ENCODE assay signal across 17 cellular contexts in the genomic region with DNA sequence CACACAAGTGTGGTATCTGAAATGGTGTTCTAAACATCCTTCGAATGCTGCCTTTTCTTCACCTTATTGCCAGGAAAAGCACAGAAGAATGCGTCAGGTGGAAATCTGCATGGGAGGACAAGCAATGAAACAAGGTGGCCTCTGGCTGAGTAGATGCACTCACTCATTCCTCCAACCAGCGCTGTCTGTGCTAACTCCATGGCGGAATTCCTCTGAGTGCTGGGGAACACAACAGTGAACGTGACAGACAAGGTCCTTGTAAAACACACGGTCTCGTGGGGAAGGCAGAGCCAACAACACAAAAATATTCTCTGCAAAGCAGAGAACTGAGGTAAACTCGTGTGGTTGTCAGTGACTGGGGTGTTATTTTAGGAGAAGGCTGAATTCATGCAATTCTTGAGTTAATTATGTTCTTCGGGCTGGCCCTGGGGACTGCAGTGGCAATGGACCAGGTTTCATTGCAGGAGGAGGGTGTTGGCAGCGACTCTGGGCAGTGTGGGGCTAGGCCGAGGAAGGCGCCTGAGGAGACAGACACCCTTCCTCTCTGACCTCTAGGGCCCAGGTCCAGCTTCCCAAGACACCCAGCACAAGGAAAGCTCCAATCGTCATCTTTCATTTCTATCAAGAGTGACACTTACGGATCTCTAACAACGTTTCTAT.
"Had no signal": no experiment of that assay in that cellular context is flagged by ENCODE, and none has a peak within 500 bp of the region (broad histone marks: within the 10 kb centered on the region; RNA-seq: fewer than 3 reads in every experiment).

No MANE protein-coding gene starts in this region.

- H3K9me3 Mint-ChIP-seq: activated CD4-positive, alpha-beta T cell treated with anti-CD3 and anti-CD28 coated beads, Interleukin-2, amount 10 ng/mL, durations not matched to agents 7 days and 5 days; activated naive CD4-positive, alpha-beta T cell treated with anti-CD3 and anti-CD28 coated beads, Interleukin-2, amount 10 ng/mL, durations not matched to agents 7 days and 5 days; brain had no signal

- H3K4me1 Mint-ChIP-seq: activated CD4-positive, alpha-beta T cell treated with anti-CD3 and anti-CD28 coated beads, Interleukin-2, amount 10 ng/mL, durations not matched to agents 7 days and 5 days; activated naive CD4-positive, alpha-beta T cell treated with anti-CD3 and anti-CD28 coated beads, Interleukin-2, amount 10 ng/mL, durations not matched to agents 7 days and 5 days; activated T-helper 17 cell treated with anti-CD3 and anti-CD28 coated beads, Interleukin-2, amount 50 U/mL, for 72 hours; naive B cell; T-helper 17 cell had no signal

- DNase-seq: activated CD4-positive, alpha-beta T cell treated with anti-CD3 and anti-CD28 coated beads, Interleukin-2, amount 10 ng/mL, durations not matched to agents 7 days and 5 days; activated CD4-positive, CD25-positive, alpha-beta regulatory T cell; activated CD8-positive, alpha-beta memory T cell treated with anti-CD3 and anti-CD28 coated beads for 24 hours; activated naive CD4-positive, alpha-beta T cell treated with anti-CD3 and anti-CD28 coated beads, Interleukin-2, amount 10 ng/mL, durations not matched to agents 7 days and 5 days; esophagus squamous epithelium; naive B cell; nucleus accumbens; stimulated activated CD4-positive, alpha-beta T cell treated with anti-CD3 and anti-CD28 coated beads, Interleukin-15, amount 100 ng/mL, for 24 hours; stimulated activated CD4-positive, alpha-beta T cell treated with anti-CD3 and anti-CD28 coated beads, Interleukin-4, amount 100 ng/mL, for 24 hours; stomach; T-helper 17 cell had no signal

- ATAC-seq: activated T-helper 17 cell treated with anti-CD3 and anti-CD28 coated beads, Interleukin-2, amount 50 U/mL, for 72 hours; T-helper 17 cell had no signal

- H3K27me3 Mint-ChIP-seq: activated CD4-positive, alpha-beta T cell treated with anti-CD3 and anti-CD28 coated beads, Interleukin-2, amount 10 ng/mL, durations not matched to agents 7 days and 5 days; activated naive CD4-positive, alpha-beta T cell treated with anti-CD3 and anti-CD28 coated beads, Interleukin-2, amount 10 ng/mL, durations not matched to agents 7 days and 5 days; activated T-helper 17 cell treated with anti-CD3 and anti-CD28 coated beads, Interleukin-2, amount 50 U/mL, for 72 hours; naive B cell; T-helper 17 cell had no signal

- H3K27ac ChIP-seq: esophagus squamous epithelium, prostate gland, stomach, tibial nerve, vagina had no signal

- H3K4me1 ChIP-seq: esophagus squamous epithelium, prostate gland, stomach, vagina had no signal

- H3K4me3 Mint-ChIP-seq: activated CD4-positive, alpha-beta T cell treated with anti-CD3 and anti-CD28 coated beads, Interleukin-2, amount 10 ng/mL, durations not matched to agents 7 days and 5 days; activated naive CD4-positive, alpha-beta T cell treated with anti-CD3 and anti-CD28 coated beads, Interleukin-2, amount 10 ng/mL, durations not matched to agents 7 days and 5 days; activated T-helper 17 cell treated with anti-CD3 and anti-CD28 coated beads, Interleukin-2, amount 50 U/mL, for 72 hours; brain; naive B cell; T-helper 17 cell had no signal

- H3K27me3 ChIP-seq: esophagus squamous epithelium, stomach, tibial nerve, vagina had no signal

- H3K36me3 ChIP-seq: esophagus squamous epithelium, prostate gland, stomach, tibial nerve, vagina had no signal

- H3K4me3 ChIP-seq: esophagus squamous epithelium, lung, prostate gland, stomach, tibial nerve, vagina had no signal

- H3K27ac Mint-ChIP-seq: activated CD4-positive, alpha-beta T cell treated with anti-CD3 and anti-CD28 coated beads, Interleukin-2, amount 10 ng/mL, durations not matched to agents 7 days and 5 days; activated naive CD4-positive, alpha-beta T cell treated with anti-CD3 and anti-CD28 coated beads, Interleukin-2, amount 10 ng/mL, durations not matched to agents 7 days and 5 days; activated T-helper 17 cell treated with anti-CD3 and anti-CD28 coated beads, Interleukin-2, amount 50 U/mL, for 72 hours; T-helper 17 cell had no signal

- H3K36me3 Mint-ChIP-seq: activated naive CD4-positive, alpha-beta T cell treated with anti-CD3 and anti-CD28 coated beads, Interleukin-2, amount 10 ng/mL, durations not matched to agents 7 days and 5 days; brain; naive B cell had no signal

- H3K9me3 ChIP-seq: esophagus squamous epithelium, prostate gland, stomach, tibial nerve, vagina had no signal
